ENCODE assay signal across 20 cellular contexts in genomic region chr13:46778095-46778494, GRCh38. TPM values are rescaled to one million over a fixed set of nuclear protein-coding genes. Genes with fewer than 3 reads are reported as not detected.
A peak's percentile ranks its signal among the peaks of the same experiment; 100 is the strongest.
DNase-seq lines count a peak whose midpoint lies in the region; ATAC-seq and TF ChIP-seq lines count a peak whose summit lies in the region.
"Had no signal": no experiment of that assay in that cellular context is flagged by ENCODE, and none has a peak within 500 bp of the region (broad histone marks: within the 10 kb centered on the region; RNA-seq: fewer than 3 reads in every experiment).

No MANE protein-coding gene starts in this region.

- no peaks in the 10 kb centered on the region for H3K4me1 Mint-ChIP-seq in activated T-cell treated with anti-CD3 and anti-CD28 coated beads, Interleukin-2, amount 50 U/mL, for 72 hours (ENCODE audit: low read depth)
- no peaks in the 10 kb centered on the region for H3K4me1 Mint-ChIP-seq in activated T-cell treated with anti-CD3 and anti-CD28 coated beads, Interleukin-2, amount 50 U/mL, for 4 hours (ENCODE audit: low read depth)
- H3K4me1 Mint-ChIP-seq in central memory CD8-positive, alpha-beta T cell = peaks cover 6% of the 10 kb centered on the region

- H3K9me3 ChIP-seq in osteoblast (ENCODE audit: low read depth, low read length) = no peaks in the 10 kb centered on the region
- H3K9me3 ChIP-seq in sigmoid colon = no peaks in the 10 kb centered on the region
- H3K9me3 ChIP-seq: BE2C had no signal

- peaks cover 2% of the 10 kb centered on the region for H4K20me1 ChIP-seq in osteoblast (ENCODE audit: insufficient read depth, low read length)

- no peaks in the 10 kb centered on the region for H3K27me3 ChIP-seq in osteoblast (ENCODE audit: insufficient read depth, low read length)
- H3K27me3 ChIP-seq in sigmoid colon = no peaks in the 10 kb centered on the region
- H3K27me3 ChIP-seq: BE2C had no signal

- H3K27ac ChIP-seq in osteoblast (ENCODE audit: low read depth, low read length) (peak overlapping the region; percentile 40), sigmoid colon (peak overlapping the region in 1 of 4 donors; percentile 14)

- H2AFZ ChIP-seq in osteoblast (ENCODE audit: low read length) = no peak overlapping the region

- H3K4me3 ChIP-seq in osteoblast (ENCODE audit: insufficient read depth, low read length) (no peak overlapping the region), sigmoid colon (no peak overlapping the region)

- TF ChIP-seq CTCF in osteoblast (IDR thresholded peaks at IDR 0.05; ENCODE audit: extremely low read depth, low read depth, low read length) (no peak), sigmoid colon (IDR thresholded peaks at IDR 0.05) (no peak)

- peaks cover 7 to 36% of the 10 kb centered on the region in 2 donors for H3K36me3 Mint-ChIP-seq in activated T-cell treated with anti-CD3 and anti-CD28 coated beads, Interleukin-2, amount 50 U/mL, for 72 hours (ENCODE audit: insufficient read depth in 2 of 2)
- H3K36me3 Mint-ChIP-seq in activated T-cell treated with anti-CD3 and anti-CD28 coated beads, Interleukin-2, amount 50 U/mL, for 4 hours (ENCODE audit: insufficient read depth) = peaks cover 60% of the 10 kb centered on the region
- peaks cover 50% of the 10 kb centered on the region for H3K36me3 Mint-ChIP-seq in central memory CD8-positive, alpha-beta T cell (ENCODE audit: insufficient read depth)

- H3K27ac Mint-ChIP-seq in activated T-cell treated with anti-CD3 and anti-CD28 coated beads, Interleukin-2, amount 50 U/mL, for 72 hours = peak overlapping the region; percentile 35
- H3K27ac Mint-ChIP-seq in central memory CD8-positive, alpha-beta T cell (ENCODE audit: low read depth) = peak overlapping the region; percentile 77
- H3K27ac Mint-ChIP-seq: CD4-positive, CD25-positive, alpha-beta regulatory T cell; H9 had no signal

- ATAC-seq in activated T-cell treated with anti-CD3 and anti-CD28 coated beads, Interleukin-2, amount 50 U/mL, for 72 hours (replicated peaks in 1 of 2) = no peak
- no peak for ATAC-seq in activated T-cell treated with anti-CD3 and anti-CD28 coated beads, Interleukin-2, amount 50 U/mL, for 4 hours
- ATAC-seq in central memory CD8-positive, alpha-beta T cell (replicated peaks; ENCODE audit: extremely low read depth, poor library complexity, severe bottlenecking) = no peak
- ATAC-seq in HG03097 (IDR thresholded peaks at IDR 0.05; ENCODE audit: low FRiP score, unreplicated experiment) = no peak
- ATAC-seq: HepG2 had no signal

- peaks cover 2% of the 10 kb centered on the region for H3K79me2 ChIP-seq in osteoblast (ENCODE audit: insufficient read depth, low read length)

- peaks cover 11% of the 10 kb centered on the region for H3K4me1 ChIP-seq in osteoblast (ENCODE audit: insufficient read depth, low read length)
- H3K4me1 ChIP-seq in sigmoid colon = no peaks in the 10 kb centered on the region

- TF ChIP-seq POLR2A in sigmoid colon (IDR thresholded peaks at IDR 0.05) = no peak

- peaks cover 58% of the 10 kb centered on the region for H3K36me3 ChIP-seq in osteoblast (ENCODE audit: insufficient read depth, low read length)
- peaks cover 0 to 99% (median 36%) of the 10 kb centered on the region in 4 donors for H3K36me3 ChIP-seq in sigmoid colon

- TF ChIP-seq EP300 in sigmoid colon (IDR thresholded peaks at IDR 0.05) = no peak

- H3K4me2 ChIP-seq in osteoblast (ENCODE audit: insufficient read depth, low read length) = peak overlapping the region; percentile 9

- WGBS in sigmoid colon, 2 donors = 40 to 79% methylated on average over 3 of the region's 3 CpGs

- H3K4me3 Mint-ChIP-seq in activated T-cell treated with anti-CD3 and anti-CD28 coated beads, Interleukin-2, amount 50 U/mL, for 72 hours = no peak overlapping the region
- H3K4me3 Mint-ChIP-seq in activated T-cell treated with anti-CD3 and anti-CD28 coated beads, Interleukin-2, amount 50 U/mL, for 4 hours = no peak overlapping the region
- no peak overlapping the region for H3K4me3 Mint-ChIP-seq in central memory CD8-positive, alpha-beta T cell
- H3K4me3 Mint-ChIP-seq: CD4-positive, CD25-positive, alpha-beta regulatory T cell; H9 had no signal

- no peaks in the 10 kb centered on the region for H3K9me3 Mint-ChIP-seq in activated T-cell treated with anti-CD3 and anti-CD28 coated beads, Interleukin-2, amount 50 U/mL, for 72 hours
- H3K9me3 Mint-ChIP-seq in activated T-cell treated with anti-CD3 and anti-CD28 coated beads, Interleukin-2, amount 50 U/mL, for 4 hours = no peaks in the 10 kb centered on the region
- H3K9me3 Mint-ChIP-seq in central memory CD8-positive, alpha-beta T cell = no peaks in the 10 kb centered on the region
- H3K9me3 Mint-ChIP-seq: CD4-positive, CD25-positive, alpha-beta regulatory T cell; H9 had no signal

- intact Hi-C loops in sigmoid colon (cut with DNase I) = no loop called here

- DNase-seq in activated T-cell treated with anti-CD3 and anti-CD28 coated beads, Interleukin-2, amount 50 U/mL, for 72 hours = no peak
- no peak for DNase-seq in activated T-cell treated with anti-CD3 and anti-CD28 coated beads, Interleukin-2, amount 50 U/mL, for 4 hours
- DNase-seq in central memory CD8-positive, alpha-beta T cell (ENCODE audit: low spot score in 2 of 2) = no peak
- DNase-seq in osteoblast (ENCODE audit: insufficient read length, low spot score, missing footprints) (no peak), sigmoid colon (no peak), NCI-H187 (lab: John Stamatoyannopoulos, UW) (no peak)
- DNase-seq: BE2C; CD4-positive, CD25-positive, alpha-beta regulatory T cell; COR-L47; DMS 273 treated with DMSO at 0.1 percent for 48 hours; H9; KG1; NCI-H1417; NCI-H187 treated with DMSO at 0.1 percent for 48 hours; NCI-H2227 treated with DMSO at 0.1 percent for 48 hours; NCI-H510A treated with DMSO at 0.1 percent for 48 hours; NCI-H82; RPMI8226 had no signal

- no peaks in the 10 kb centered on the region for H3K27me3 Mint-ChIP-seq in activated T-cell treated with anti-CD3 and anti-CD28 coated beads, Interleukin-2, amount 50 U/mL, for 72 hours (ENCODE audit: low read depth)
- no peaks in the 10 kb centered on the region for H3K27me3 Mint-ChIP-seq in activated T-cell treated with anti-CD3 and anti-CD28 coated beads, Interleukin-2, amount 50 U/mL, for 4 hours (ENCODE audit: low read depth)
- no peaks in the 10 kb centered on the region for H3K27me3 Mint-ChIP-seq in central memory CD8-positive, alpha-beta T cell
- H3K27me3 Mint-ChIP-seq: CD4-positive, CD25-positive, alpha-beta regulatory T cell had no signal

RNA-seq across cellular contexts. Expression of gene ESD, which starts 18.9 kb away (rescaled TPM):
- 100 to 1,000 TPM in 1 of 2 donors, 10 to 100 TPM in 1; 92.4 to 122 TPM for total RNA-seq in activated T-cell treated with anti-CD3 and anti-CD28 coated beads, Interleukin-2, amount 50 U/mL, for 72 hours
- 10 to 100 TPM; 75.3 to 82.7 (median 78.5) TPM for total RNA-seq in activated T-cell treated with anti-CD3 and anti-CD28 coated beads, Interleukin-2, amount 50 U/mL, for 4 hours
- total RNA-seq in osteoblast (130 and 141 TPM in 2 replicates), sigmoid colon (100 to 1,000 TPM; 107 to 150 (median 128) TPM)
- polyA plus RNA-seq in sigmoid colon = 100 to 1,000 TPM in 2 of 3 donors, 10 to 100 TPM in 1; 89.5 to 143 (median 131) TPM
